23 cellular contexts compared by ENCODE assay signal in genomic region chr7:41820117-41820671, GRCh38.
DNase-seq lines count a peak whose midpoint lies in the region; ATAC-seq and TF ChIP-seq lines count a peak whose summit lies in the region.
"Had no signal": no experiment of that assay in that cellular context is flagged by ENCODE, and none has a peak within 500 bp of the region (broad histone marks: within the 10 kb centered on the region; RNA-seq: fewer than 3 reads in every experiment).

No MANE protein-coding gene starts in this region.

- intact Hi-C loops in tibial artery (cut with DNase I; ENCODE audit: low total_unique reads): no loop called here
- intact Hi-C loops in esophagus squamous epithelium (cut with DNase I): no loop called here

- ATAC-seq in GM23338 (no peak), gastroesophageal sphincter (no peak), GM19324 (IDR thresholded peaks at IDR 0.05; ENCODE audit: low FRiP score, unreplicated experiment) (no peak)
- ATAC-seq: CD8-positive, alpha-beta T cell had no signal

- peaks cover 4% of the 10 kb centered on the region for H3K27me3 Mint-ChIP-seq in GM23338 (ENCODE audit: insufficient read depth, low read depth, poor library complexity)

- H3K4me3 ChIP-seq in GM23338: no peak overlapping the region
- peak overlapping the region; percentile 5; the same call in 1 of the 2 replicates for H3K4me3 ChIP-seq in SK-N-MC
- no peak overlapping the region for H3K4me3 ChIP-seq in tibial artery
- no peak overlapping the region for H3K4me3 ChIP-seq in esophagus squamous epithelium
- no peak overlapping the region for H3K4me3 ChIP-seq in gastroesophageal sphincter

- TF ChIP-seq CTCF in GM23338 (conservative IDR thresholded peaks at IDR 0.05; ENCODE audit: low read depth in 2 of 2) (no peak), tibial artery (IDR thresholded peaks at IDR 0.05) (no peak), esophagus squamous epithelium (IDR thresholded peaks at IDR 0.05) (no peak), gastroesophageal sphincter (IDR thresholded peaks at IDR 0.05) (no peak)

- H3K27ac Mint-ChIP-seq in GM23338: no peak overlapping the region
- H3K27ac Mint-ChIP-seq: B cell; CD8-positive, alpha-beta T cell had no signal

- no peaks in the 10 kb centered on the region for H3K79me2 ChIP-seq in GM23338 (replicated peaks; ENCODE audit: insufficient read depth)

- no peaks in the 10 kb centered on the region for H3K36me3 ChIP-seq in GM23338 (ENCODE audit: insufficient read depth)
- peaks cover 12% of the 10 kb centered on the region; the same call in 1 of the 2 replicates for H3K36me3 ChIP-seq in SK-N-MC (ENCODE audit: insufficient read depth, low read length)
- H3K36me3 ChIP-seq in tibial artery: no peaks in the 10 kb centered on the region
- no peaks in the 10 kb centered on the region for H3K36me3 ChIP-seq in esophagus squamous epithelium
- no peaks in the 10 kb centered on the region for H3K36me3 ChIP-seq in gastroesophageal sphincter

- no peak for TF ChIP-seq EP300 in gastroesophageal sphincter (IDR thresholded peaks at IDR 0.05)

- 0 out of 2 replicates have a peak overlapping the region, but pooled peaks have one; percentile 39 for H2AFZ ChIP-seq in GM23338

- H3K27me3 ChIP-seq in GM23338 (ENCODE audit: insufficient read depth) (no peaks in the 10 kb centered on the region), tibial artery (no peaks in the 10 kb centered on the region), esophagus squamous epithelium (no peaks in the 10 kb centered on the region), gastroesophageal sphincter (no peaks in the 10 kb centered on the region)

- H3K4me1 ChIP-seq in GM23338 (ENCODE audit: insufficient read depth): no peaks in the 10 kb centered on the region
- H3K4me1 ChIP-seq in tibial artery: peaks cover 0 to 53% (median 23%) of the 10 kb centered on the region in 4 donors
- no peaks in the 10 kb centered on the region for H3K4me1 ChIP-seq in esophagus squamous epithelium
- H3K4me1 ChIP-seq in gastroesophageal sphincter: no peaks in the 10 kb centered on the region

- no peak for TF ChIP-seq POLR2A in esophagus squamous epithelium (IDR thresholded peaks at IDR 0.05)
- TF ChIP-seq POLR2A in gastroesophageal sphincter (IDR thresholded peaks at IDR 0.05): no peak

- H3K4me1 Mint-ChIP-seq in GM23338: peaks cover 7% of the 10 kb centered on the region

- H3K9me3 ChIP-seq in SK-N-MC (ENCODE audit: low read depth, low read length) (peaks cover 12% of the 10 kb centered on the region; the same call in 1 of the 2 replicates), tibial artery (no peaks in the 10 kb centered on the region), esophagus squamous epithelium (no peaks in the 10 kb centered on the region), gastroesophageal sphincter (no peaks in the 10 kb centered on the region)

- H4K20me1 ChIP-seq in GM23338 (replicated peaks; ENCODE audit: insufficient read depth): no peaks in the 10 kb centered on the region

- no peaks in the 10 kb centered on the region; the same call in 2 of the 3 replicates for H3K9me3 Mint-ChIP-seq in GM23338
- H3K9me3 Mint-ChIP-seq: CD8-positive, alpha-beta T cell had no signal

- DNase-seq in GM23338 (ENCODE audit: low spot score) (no peak), SK-N-MC (ENCODE audit: low read depth, low spot score) (no peak), kidney tubule cell (ENCODE audit: low spot score) (peak; percentile 7), tibial artery (no peak), esophagus squamous epithelium (lab: John Stamatoyannopoulos, UW) (no peak)
- no peak for DNase-seq in activated CD8-positive, alpha-beta memory T cell treated with anti-CD3 and anti-CD28 coated beads for 24 hours
- DNase-seq: CD8-positive, alpha-beta T cell; DMS 273 treated with DMSO at 0.1 percent for 48 hours; DMS79; H7; KG1; NCI-H1092; NCI-H1436; NCI-H187 treated with DMSO at 0.1 percent for 48 hours; NCI-H2171 treated with DMSO at 0.1 percent for 48 hours; NCI-H345; NCI-H524 treated with DMSO at 0.1 percent for 48 hours; NCI-H774; SHP77 had no signal

- H3K4me3 Mint-ChIP-seq in GM23338: no peak overlapping the region
- H3K4me3 Mint-ChIP-seq: B cell; CD8-positive, alpha-beta T cell had no signal

- no peaks in the 10 kb centered on the region for H3K36me3 Mint-ChIP-seq in GM23338 (ENCODE audit: low read depth)
- H3K36me3 Mint-ChIP-seq: CD8-positive, alpha-beta T cell had no signal

- H3K27ac ChIP-seq in GM23338 (ENCODE audit: low read depth) (no peak overlapping the region), SK-N-MC (peak overlapping the region; percentile 100), tibial artery (peak overlapping the region; percentile 53 to 56), esophagus squamous epithelium (no peak overlapping the region), gastroesophageal sphincter (no peak overlapping the region)
- H3K27ac ChIP-seq: C4-2B had no signal

- H3K9me2 ChIP-seq in GM23338 (ENCODE audit: insufficient read depth): no peaks in the 10 kb centered on the region

- peak overlapping the region; percentile 72 for H3K9ac ChIP-seq in SK-N-MC (ENCODE audit: insufficient read length)

- WGBS in esophagus squamous epithelium, 2 donors: 71 to 93% methylated on average over 2 of the region's 2 CpGs
- 86 to 100% methylated on average over 1 to 2 of the region's 2 CpGs for WGBS in gastroesophageal sphincter (ENCODE audit: low coverage in 1 of 2), 2 donors

- H3K4me2 ChIP-seq in GM23338: no peak overlapping the region

- no peaks in the 10 kb centered on the region for H3F3A ChIP-seq in GM23338 (replicated peaks; ENCODE audit: low read depth)

TF ChIP-seq in GM23338, 12 proteins besides CTCF, POLR2A, EP300 and RAD21:
- no peak for TF ChIP-seq EZH2 (IDR thresholded peaks at IDR 0.05; ENCODE audit: low read depth, unreplicated experiment)
- no peak for TF ChIP-seq REST (IDR thresholded peaks at IDR 0.05; ENCODE audit: unreplicated experiment)
TF ChIP-seq in GM23338: peak in this region for 0.

Comparison
In these comparisons a context has a peak if more than half of its experiments do, and no peak if none do; other contexts are left out.
1. H3K27ac ChIP-seq: peak in SK-N-MC (single experiment) and tibial artery (2 of 2); none in GM23338 (single experiment), esophagus squamous epithelium (0 of 4) and gastroesophageal sphincter (0 of 4).